ENCODE assay signal across 1 cellular context in the genomic region with DNA sequence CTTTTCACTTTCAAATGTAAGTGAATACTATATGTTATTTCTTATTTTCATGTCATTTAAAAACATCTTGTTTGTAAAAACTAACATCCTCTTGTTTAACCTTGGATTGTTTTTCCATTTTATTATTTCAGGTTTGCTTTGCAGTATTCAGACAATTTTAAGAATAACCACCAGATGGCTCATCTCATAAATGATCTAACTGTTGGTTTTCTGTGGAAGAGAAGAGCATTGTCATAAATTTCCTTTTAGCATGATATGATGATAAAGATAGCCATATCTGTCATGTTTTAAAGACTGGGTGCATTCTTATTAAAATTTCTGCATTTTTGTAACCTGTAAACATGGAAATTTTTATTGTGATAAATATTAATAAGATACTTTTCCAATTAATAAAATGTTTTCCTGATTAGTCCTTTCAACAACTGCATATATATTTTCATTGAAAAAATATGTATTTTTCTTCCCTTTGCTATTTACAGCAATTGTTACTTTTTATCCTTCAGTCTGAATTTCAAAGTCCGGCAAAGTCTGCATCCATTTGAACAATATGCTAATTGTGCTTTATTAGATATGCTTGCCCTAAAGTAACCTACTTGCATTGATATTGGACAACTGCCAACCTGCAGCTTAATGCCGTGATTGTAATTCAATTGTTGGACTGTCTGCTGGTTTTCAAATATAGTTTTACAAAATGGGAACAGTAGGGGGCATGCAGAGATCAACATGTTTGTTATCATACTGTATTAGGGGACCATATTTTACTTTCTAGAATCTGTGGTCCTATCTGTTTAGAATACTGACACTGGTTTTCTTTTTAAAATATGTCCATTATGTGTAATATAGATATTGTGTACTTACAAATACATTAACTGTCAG.
TF ChIP-seq lines count a peak whose summit lies in the region.

No MANE protein-coding gene starts in this region.

TF ChIP-seq in H1, 55 proteins besides CTCF, POLR2A, EP300 and RAD21 (continued from another document):
- TF ChIP-seq, protein P1, sequence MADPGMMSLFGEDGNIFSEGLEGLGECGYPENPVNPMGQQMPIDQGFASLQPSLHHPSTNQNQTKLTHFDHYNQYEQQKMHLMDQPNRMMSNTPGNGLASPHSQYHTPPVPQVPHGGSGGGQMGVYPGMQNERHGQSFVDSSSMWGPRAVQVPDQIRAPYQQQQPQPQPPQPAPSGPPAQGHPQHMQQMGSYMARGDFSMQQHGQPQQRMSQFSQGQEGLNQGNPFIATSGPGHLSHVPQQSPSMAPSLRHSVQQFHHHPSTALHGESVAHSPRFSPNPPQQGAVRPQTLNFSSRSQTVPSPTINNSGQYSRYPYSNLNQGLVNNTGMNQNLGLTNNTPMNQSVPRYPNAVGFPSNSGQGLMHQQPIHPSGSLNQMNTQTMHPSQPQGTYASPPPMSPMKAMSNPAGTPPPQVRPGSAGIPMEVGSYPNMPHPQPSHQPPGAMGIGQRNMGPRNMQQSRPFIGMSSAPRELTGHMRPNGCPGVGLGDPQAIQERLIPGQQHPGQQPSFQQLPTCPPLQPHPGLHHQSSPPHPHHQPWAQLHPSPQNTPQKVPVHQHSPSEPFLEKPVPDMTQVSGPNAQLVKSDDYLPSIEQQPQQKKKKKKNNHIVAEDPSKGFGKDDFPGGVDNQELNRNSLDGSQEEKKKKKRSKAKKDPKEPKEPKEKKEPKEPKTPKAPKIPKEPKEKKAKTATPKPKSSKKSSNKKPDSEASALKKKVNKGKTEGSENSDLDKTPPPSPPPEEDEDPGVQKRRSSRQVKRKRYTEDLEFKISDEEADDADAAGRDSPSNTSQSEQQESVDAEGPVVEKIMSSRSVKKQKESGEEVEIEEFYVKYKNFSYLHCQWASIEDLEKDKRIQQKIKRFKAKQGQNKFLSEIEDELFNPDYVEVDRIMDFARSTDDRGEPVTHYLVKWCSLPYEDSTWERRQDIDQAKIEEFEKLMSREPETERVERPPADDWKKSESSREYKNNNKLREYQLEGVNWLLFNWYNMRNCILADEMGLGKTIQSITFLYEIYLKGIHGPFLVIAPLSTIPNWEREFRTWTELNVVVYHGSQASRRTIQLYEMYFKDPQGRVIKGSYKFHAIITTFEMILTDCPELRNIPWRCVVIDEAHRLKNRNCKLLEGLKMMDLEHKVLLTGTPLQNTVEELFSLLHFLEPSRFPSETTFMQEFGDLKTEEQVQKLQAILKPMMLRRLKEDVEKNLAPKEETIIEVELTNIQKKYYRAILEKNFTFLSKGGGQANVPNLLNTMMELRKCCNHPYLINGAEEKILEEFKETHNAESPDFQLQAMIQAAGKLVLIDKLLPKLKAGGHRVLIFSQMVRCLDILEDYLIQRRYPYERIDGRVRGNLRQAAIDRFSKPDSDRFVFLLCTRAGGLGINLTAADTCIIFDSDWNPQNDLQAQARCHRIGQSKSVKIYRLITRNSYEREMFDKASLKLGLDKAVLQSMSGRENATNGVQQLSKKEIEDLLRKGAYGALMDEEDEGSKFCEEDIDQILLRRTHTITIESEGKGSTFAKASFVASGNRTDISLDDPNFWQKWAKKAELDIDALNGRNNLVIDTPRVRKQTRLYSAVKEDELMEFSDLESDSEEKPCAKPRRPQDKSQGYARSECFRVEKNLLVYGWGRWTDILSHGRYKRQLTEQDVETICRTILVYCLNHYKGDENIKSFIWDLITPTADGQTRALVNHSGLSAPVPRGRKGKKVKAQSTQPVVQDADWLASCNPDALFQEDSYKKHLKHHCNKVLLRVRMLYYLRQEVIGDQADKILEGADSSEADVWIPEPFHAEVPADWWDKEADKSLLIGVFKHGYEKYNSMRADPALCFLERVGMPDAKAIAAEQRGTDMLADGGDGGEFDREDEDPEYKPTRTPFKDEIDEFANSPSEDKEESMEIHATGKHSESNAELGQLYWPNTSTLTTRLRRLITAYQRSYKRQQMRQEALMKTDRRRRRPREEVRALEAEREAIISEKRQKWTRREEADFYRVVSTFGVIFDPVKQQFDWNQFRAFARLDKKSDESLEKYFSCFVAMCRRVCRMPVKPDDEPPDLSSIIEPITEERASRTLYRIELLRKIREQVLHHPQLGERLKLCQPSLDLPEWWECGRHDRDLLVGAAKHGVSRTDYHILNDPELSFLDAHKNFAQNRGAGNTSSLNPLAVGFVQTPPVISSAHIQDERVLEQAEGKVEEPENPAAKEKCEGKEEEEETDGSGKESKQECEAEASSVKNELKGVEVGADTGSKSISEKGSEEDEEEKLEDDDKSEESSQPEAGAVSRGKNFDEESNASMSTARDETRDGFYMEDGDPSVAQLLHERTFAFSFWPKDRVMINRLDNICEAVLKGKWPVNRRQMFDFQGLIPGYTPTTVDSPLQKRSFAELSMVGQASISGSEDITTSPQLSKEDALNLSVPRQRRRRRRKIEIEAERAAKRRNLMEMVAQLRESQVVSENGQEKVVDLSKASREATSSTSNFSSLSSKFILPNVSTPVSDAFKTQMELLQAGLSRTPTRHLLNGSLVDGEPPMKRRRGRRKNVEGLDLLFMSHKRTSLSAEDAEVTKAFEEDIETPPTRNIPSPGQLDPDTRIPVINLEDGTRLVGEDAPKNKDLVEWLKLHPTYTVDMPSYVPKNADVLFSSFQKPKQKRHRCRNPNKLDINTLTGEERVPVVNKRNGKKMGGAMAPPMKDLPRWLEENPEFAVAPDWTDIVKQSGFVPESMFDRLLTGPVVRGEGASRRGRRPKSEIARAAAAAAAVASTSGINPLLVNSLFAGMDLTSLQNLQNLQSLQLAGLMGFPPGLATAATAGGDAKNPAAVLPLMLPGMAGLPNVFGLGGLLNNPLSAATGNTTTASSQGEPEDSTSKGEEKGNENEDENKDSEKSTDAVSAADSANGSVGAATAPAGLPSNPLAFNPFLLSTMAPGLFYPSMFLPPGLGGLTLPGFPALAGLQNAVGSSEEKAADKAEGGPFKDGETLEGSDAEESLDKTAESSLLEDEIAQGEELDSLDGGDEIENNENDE (IDR thresholded peaks at IDR 0.05; ENCODE audit: insufficient replicate concordance, low read length): no peak
- no peak for TF ChIP-seq JUND (IDR thresholded peaks at IDR 0.05; ENCODE audit: low read length)
- TF ChIP-seq, protein P2, sequence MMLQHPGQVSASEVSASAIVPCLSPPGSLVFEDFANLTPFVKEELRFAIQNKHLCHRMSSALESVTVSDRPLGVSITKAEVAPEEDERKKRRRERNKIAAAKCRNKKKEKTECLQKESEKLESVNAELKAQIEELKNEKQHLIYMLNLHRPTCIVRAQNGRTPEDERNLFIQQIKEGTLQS (IDR thresholded peaks at IDR 0.05; ENCODE audit: insufficient read depth, low read depth, low read length): no peak
TF ChIP-seq in H1: peak in this region for 0.
